In the genomic region with DNA sequence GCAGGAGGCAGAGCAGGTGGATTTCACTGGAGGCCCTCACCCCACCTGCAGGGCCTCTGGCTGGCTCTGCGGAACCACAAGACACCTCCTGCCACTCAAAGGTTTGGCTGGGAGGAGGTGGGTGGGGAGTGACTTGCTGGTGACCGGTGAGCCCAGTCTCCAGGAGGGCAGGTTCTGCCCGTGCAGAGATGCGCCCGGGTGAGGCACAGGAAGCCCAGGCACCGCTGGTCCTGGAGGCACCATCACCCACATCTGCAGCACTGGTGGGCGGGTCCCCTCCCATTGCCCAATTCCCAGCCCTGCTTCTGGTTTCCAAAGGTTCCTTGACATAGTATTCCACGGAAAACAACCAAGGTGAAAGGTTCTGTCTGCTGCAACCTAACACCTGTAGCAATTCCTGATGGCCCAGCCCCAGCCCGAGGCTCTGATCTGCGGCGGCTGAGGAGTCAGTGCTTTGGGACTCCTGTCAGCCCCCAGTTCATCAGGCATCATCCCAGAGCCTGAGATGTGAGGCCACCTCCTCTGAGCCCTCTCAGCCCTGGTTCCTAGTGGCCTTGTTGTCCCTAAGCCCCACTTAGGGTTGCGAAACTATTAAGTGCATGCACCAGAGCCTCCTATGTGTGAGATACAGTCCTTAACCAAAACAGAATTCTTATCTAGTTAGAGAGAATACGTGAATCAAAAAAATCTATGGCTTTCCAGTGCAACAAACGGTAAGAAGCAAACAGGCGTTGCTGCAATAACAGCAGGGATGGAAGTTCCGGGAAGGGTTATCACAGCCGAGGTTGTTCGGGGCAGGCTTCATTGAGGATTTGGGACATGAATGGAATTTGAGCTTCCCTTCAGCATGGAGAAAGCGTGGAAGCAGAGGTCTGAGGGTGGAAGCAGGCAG, we compare ENCODE assay signal across 16 cellular contexts.
DNase-seq lines count a peak whose midpoint lies in the region; ATAC-seq, FAIRE-seq and TF ChIP-seq lines count a peak whose summit lies in the region.
"Had no signal": no experiment of that assay in that cellular context is flagged by ENCODE, and none has a peak within 500 bp of the region (broad histone marks: within the 10 kb centered on the region; RNA-seq: fewer than 3 reads in every experiment).

No MANE protein-coding gene starts in this region.

- H4K20me1 ChIP-seq in GM23248 (ENCODE audit: insufficient read depth) (no peaks in the 10 kb centered on the region), PC-3 (ENCODE audit: low read length) (no peaks in the 10 kb centered on the region), endothelial cell of umbilical vein (replicated peaks; ENCODE audit: control insufficient read depth, extremely low read depth, insufficient read depth, low read length) (no peaks in the 10 kb centered on the region), osteoblast (ENCODE audit: insufficient read depth, low read length) (no peaks in the 10 kb centered on the region)

- CTCF ChIA-PET in PC-3 (lab: Charles Lee) (no interaction called here), endothelial cell of umbilical vein (lab: Charles Lee) (interaction anchor here (0.8 to 1.7 kb wide), 9 partner anchors 26 to 148 kb away, joined by 3 to 7 read pairs (median 4); no protein-coding TSS in a partner anchor)

- DNase-seq in GM23248 (no peak), PC-3 (peak; percentile 70), endothelial cell of umbilical vein (ENCODE audit: low read depth, low spot score) (peak; percentile 16), osteoblast (ENCODE audit: insufficient read length, low spot score, missing footprints) (no peak), NCI-H2171 treated with DMSO at 0.1 percent for 48 hours (lab: John Stamatoyannopoulos, UW) (no peak), COLO668 (lab: John Stamatoyannopoulos, UW; ENCODE audit: unreplicated experiment) (no peak), GM19240 (ENCODE audit: insufficient read length, low spot score) (no peak)
- DNase-seq in effector CD4-positive, alpha-beta T cell = no peak
- DNase-seq: activated CD8-positive, alpha-beta memory T cell treated with anti-CD3 and anti-CD28 coated beads, Interleukin-2, amount 10 ng/mL, durations not matched to agents 7 days and 5 days; activated naive CD4-positive, alpha-beta T cell treated with anti-CD3 and anti-CD28 coated beads for 36 hours; DMS153; NCI-H1092 treated with DMSO at 0.1 percent for 48 hours; NCI-H2227 treated with DMSO at 0.1 percent for 48 hours; stimulated activated CD4-positive, alpha-beta T cell treated with anti-CD3 and anti-CD28 coated beads, Interleukin-1b, Interleukin-23, amount 100 ng/mL, for 48 hours; stimulated activated CD8-positive, alpha-beta memory T cell treated with anti-CD3 and anti-CD28 coated beads, Interleukin-4, amount 100 ng/mL, for 48 hours had no signal

- H3K9me2 ChIP-seq in GM23248 (ENCODE audit: insufficient read depth) = no peaks in the 10 kb centered on the region
- no peaks in the 10 kb centered on the region for H3K9me2 ChIP-seq in PC-3 (replicated peaks; ENCODE audit: low read length)

- intact Hi-C loops in PC-3 (cut with micrococcal nuclease) = loop anchor here (5.0 kb wide), 1 partner anchor 33 kb away; no protein-coding TSS in a partner anchor
- intact Hi-C loops in endothelial cell of umbilical vein (cut with micrococcal nuclease) = no loop called here

- no peaks in the 10 kb centered on the region for H3K9me1 ChIP-seq in endothelial cell of umbilical vein (replicated peaks; ENCODE audit: control insufficient read depth, extremely low read depth, insufficient read depth, low read length)

- no peaks in the 10 kb centered on the region for H3K27me3 ChIP-seq in GM23248 (replicated peaks; ENCODE audit: insufficient read depth)
- H3K27me3 ChIP-seq in PC-3 (ENCODE audit: low read length) = no peaks in the 10 kb centered on the region
- H3K27me3 ChIP-seq in endothelial cell of umbilical vein (ENCODE audit: control insufficient read depth in 2 of 2, insufficient read depth in 2 of 2, low read length in 2 of 2) = no peaks in the 10 kb centered on the region
- H3K27me3 ChIP-seq in osteoblast (ENCODE audit: insufficient read depth, low read length) = no peaks in the 10 kb centered on the region
- H3K27me3 ChIP-seq: tibial artery had no signal

- WGBS in GM23248 (ENCODE audit: low coverage in 1 of 2, low lambda C conversion rate in 2 of 2, missing lambda C conversion rate in 2 of 2), 2 experiments = 87 to 94% methylated on average over 19 of the region's 19 CpGs

- H3K36me3 ChIP-seq in GM23248 (ENCODE audit: low read depth) = no peaks in the 10 kb centered on the region
- no peaks in the 10 kb centered on the region for H3K36me3 ChIP-seq in PC-3 (ENCODE audit: low read depth, low read length)
- no peaks in the 10 kb centered on the region for H3K36me3 ChIP-seq in endothelial cell of umbilical vein (ENCODE audit: control insufficient read depth in 2 of 2, extremely low read depth in 1 of 2, insufficient read depth in 2 of 2, low read length in 2 of 2)
- H3K36me3 ChIP-seq in osteoblast (ENCODE audit: insufficient read depth, low read length) = no peaks in the 10 kb centered on the region
- H3K36me3 ChIP-seq: tibial artery had no signal

- H3K4me3 ChIP-seq in GM23248 (no peak overlapping the region), PC-3 (ENCODE audit: low read length) (no peak overlapping the region), endothelial cell of umbilical vein (replicated peaks in 1 of 3; ENCODE audit: insufficient read depth in 1 of 3, low read depth in 1 of 3, low read length in 3 of 3) (no peak overlapping the region), osteoblast (ENCODE audit: insufficient read depth, low read length) (no peak overlapping the region)
- H3K4me3 ChIP-seq: tibial artery had no signal

- H3K79me2 ChIP-seq in GM23248 (ENCODE audit: insufficient read depth) (no peaks in the 10 kb centered on the region), PC-3 (ENCODE audit: low read length) (peaks cover 3% of the 10 kb centered on the region; the same call in 1 of the 2 replicates), endothelial cell of umbilical vein (ENCODE audit: control insufficient read depth, insufficient read depth, low read length) (no peaks in the 10 kb centered on the region), osteoblast (ENCODE audit: insufficient read depth, low read length) (no peaks in the 10 kb centered on the region)

- peak; percentile 18 for ATAC-seq in PC-3
- ATAC-seq: activated CD8-positive, alpha-beta memory T cell treated with anti-CD3 and anti-CD28 coated beads, Interleukin-2, amount 10 ng/mL, durations not matched to agents 7 days and 5 days had no signal

- H3K4me2 ChIP-seq in GM23248 (ENCODE audit: unreplicated experiment) (no peak overlapping the region), PC-3 (ENCODE audit: low read length) (peak overlapping the region; percentile 74), endothelial cell of umbilical vein (ENCODE audit: insufficient read depth, low read length) (no peak overlapping the region), osteoblast (ENCODE audit: insufficient read depth, low read length) (peak overlapping the region; percentile 41)

- peak overlapping the region; percentile 45; the same call in 1 of the 2 replicates for H2AFZ ChIP-seq in GM23248
- H2AFZ ChIP-seq in PC-3 (ENCODE audit: low read length) = no peak overlapping the region
- peak overlapping the region; percentile 15 for H2AFZ ChIP-seq in endothelial cell of umbilical vein (ENCODE audit: low read depth, low read length)
- peak overlapping the region; percentile 91 for H2AFZ ChIP-seq in osteoblast (ENCODE audit: low read length)

- H3K27ac ChIP-seq in GM23248 = no peak overlapping the region
- peak overlapping the region; percentile 100 for H3K27ac ChIP-seq in PC-3 (ENCODE audit: low read length)
- no peak overlapping the region for H3K27ac ChIP-seq in endothelial cell of umbilical vein (ENCODE audit: insufficient read depth, low read depth, low read length)
- peak overlapping the region; percentile 36 for H3K27ac ChIP-seq in osteoblast (ENCODE audit: low read depth, low read length)
- H3K27ac ChIP-seq: tibial artery had no signal

- BruUV-seq in PC-3 (replicated peaks; lab: Mats Ljungman, UMichigan) (no TSS peak), endothelial cell of umbilical vein (replicated peaks; lab: Mats Ljungman, UMichigan) (no TSS peak)

- no peaks in the 10 kb centered on the region for H3K9me3 ChIP-seq in GM23248 (ENCODE audit: low read depth)
- H3K9me3 ChIP-seq in PC-3 (ENCODE audit: low read length) = no peaks in the 10 kb centered on the region
- no peaks in the 10 kb centered on the region for H3K9me3 ChIP-seq in endothelial cell of umbilical vein (replicated peaks; ENCODE audit: control insufficient read depth, insufficient read depth, low read length)
- no peaks in the 10 kb centered on the region for H3K9me3 ChIP-seq in osteoblast (ENCODE audit: low read depth, low read length)
- H3K9me3 ChIP-seq: tibial artery had no signal

- in situ Hi-C loops in GM23248 (cut with MboI) = no loop called here

- dilution Hi-C loops in endothelial cell of umbilical vein (cut with MboI; ENCODE audit: extremely low pct_ligation_motif_present, low sequenced_read_pairs) = no loop called here

- H3K4me1 ChIP-seq in GM23248 (ENCODE audit: insufficient read depth) (peaks cover 34% of the 10 kb centered on the region), PC-3 (ENCODE audit: insufficient read depth, low read length) (peaks cover 51% of the 10 kb centered on the region), endothelial cell of umbilical vein (ENCODE audit: control insufficient read depth, extremely low read depth, insufficient read depth, low read length) (peaks cover 14% of the 10 kb centered on the region), osteoblast (ENCODE audit: insufficient read depth, low read length) (peaks cover 29% of the 10 kb centered on the region)

- POLR2A ChIA-PET in PC-3 (lab: Charles Lee; ENCODE audit: unreplicated experiment) (interaction anchor here (0.5 to 1.1 kb wide), 5 partner anchors 15 to 142 kb away, joined by 3 to 6 read pairs (median 4); no protein-coding TSS in a partner anchor), endothelial cell of umbilical vein (lab: Charles Lee) (no interaction called here)

- peaks cover 26% of the 10 kb centered on the region for H3F3A ChIP-seq in GM23248 (ENCODE audit: insufficient read depth)
- no peaks in the 10 kb centered on the region for H3F3A ChIP-seq in PC-3 (ENCODE audit: low read length, unreplicated experiment)

- FAIRE-seq in endothelial cell of umbilical vein (lab: Jason Lieb, UNC) = no peak

- no peak for TF ChIP-seq POLR2A in endothelial cell of umbilical vein (IDR thresholded peaks at IDR 0.05; ENCODE audit: low read depth, low read length)

- TF ChIP-seq CTCF in PC-3 (conservative IDR thresholded peaks at IDR 0.05; ENCODE audit: low read depth, low read length) (no peak), endothelial cell of umbilical vein (IDR thresholded peaks at IDR 0.05; ENCODE audit: extremely low read depth in 1 of 2, insufficient read depth in 1 of 2, low read depth in 1 of 2, low read length in 2 of 2) (no peak), osteoblast (IDR thresholded peaks at IDR 0.05; ENCODE audit: extremely low read depth, low read depth, low read length) (no peak)

- H3K9ac ChIP-seq in GM23248 = no peak overlapping the region
- H3K9ac ChIP-seq in PC-3 (ENCODE audit: low read length) = peak overlapping the region; percentile 88
- H3K9ac ChIP-seq in endothelial cell of umbilical vein (replicated peaks; ENCODE audit: extremely low read depth, insufficient read depth, low read length) = no peak overlapping the region

TF ChIP-seq in endothelial cell of umbilical vein, 7 proteins besides CTCF, POLR2A, EP300 and RAD21 (continues in another document):
- no peak for TF ChIP-seq JUN (IDR thresholded peaks at IDR 0.05; ENCODE audit: borderline replicate concordance, insufficient read depth, insufficient read length, low read depth)

Comparison
In these comparisons a context has a peak if more than half of its experiments do, and no peak if none do; other contexts are left out.
1. DNase-seq: peak in PC-3 (single experiment) and endothelial cell of umbilical vein (single experiment); none in GM23248 (single experiment), osteoblast (single experiment), effector CD4-positive, alpha-beta T cell (single experiment), NCI-H2171 treated with DMSO at 0.1 percent for 48 hours (single experiment), COLO668 (single experiment) and GM19240 (single experiment).
2. H3K27ac ChIP-seq: peak in PC-3 (single experiment) and osteoblast (single experiment); none in GM23248 (single experiment) and endothelial cell of umbilical vein (single experiment).
3. H3K4me2 ChIP-seq: peak in PC-3 (single experiment) and osteoblast (single experiment); none in GM23248 (single experiment) and endothelial cell of umbilical vein (single experiment).